12 cellular contexts compared by ENCODE assay signal in genomic region chr6:15359335-15359862, GRCh38.
DNase-seq lines count a peak whose midpoint lies in the region; ATAC-seq and TF ChIP-seq lines count a peak whose summit lies in the region.
"Had no signal": no experiment of that assay in that cellular context is flagged by ENCODE, and none has a peak within 500 bp of the region (broad histone marks: within the 10 kb centered on the region; RNA-seq: fewer than 3 reads in every experiment).

No MANE protein-coding gene starts in this region.

- no peaks in the 10 kb centered on the region for H3K27me3 ChIP-seq in Karpas-422 (ENCODE audit: low read length)
- H3K27me3 ChIP-seq: SJSA1, transverse colon had no signal

- POLR2A ChIA-PET in activated B cell treated with CpG ODN at 0.5 μM for 24 hours (lab: Charles Lee): interaction anchor here (1.7 kb wide), 1 partner anchor 9 kb away, joined by 7 read pairs; no protein-coding TSS in a partner anchor

- H2AFZ ChIP-seq in Karpas-422 (ENCODE audit: low read length): no peak overlapping the region

- H4K20me1 ChIP-seq in Karpas-422 (ENCODE audit: insufficient read depth, low read depth, low read length): peaks cover 67% of the 10 kb centered on the region

- H3K4me3 ChIP-seq in Karpas-422 (ENCODE audit: low read length): no peak overlapping the region
- H3K4me3 ChIP-seq: SJSA1, transverse colon had no signal

- H3K9me3 Mint-ChIP-seq in activated B cell treated with CpG ODN at 0.5 μM for 24 hours: no peaks in the 10 kb centered on the region
- no peaks in the 10 kb centered on the region for H3K9me3 Mint-ChIP-seq in stimulated activated naive B cell treated with anti-CD40 and anti-IgM and Interleukin-4, amounts not matched to agents 10 μg/mL and 1 μg/mL and 100 μg/mL, for 72 hours
- no peaks in the 10 kb centered on the region for H3K9me3 Mint-ChIP-seq in T-helper 2 cell treated with Interferon-gamma antibody and Interleukin-4, amounts not matched to agents 5 μg/mL and 100 μg/mL, for 36 hours
- H3K9me3 Mint-ChIP-seq: effector memory CD8-positive, alpha-beta T cell had no signal

- no peaks in the 10 kb centered on the region for H3K27me3 Mint-ChIP-seq in activated B cell treated with CpG ODN at 0.5 μM for 24 hours
- no peaks in the 10 kb centered on the region for H3K27me3 Mint-ChIP-seq in stimulated activated naive B cell treated with anti-CD40 and anti-IgM and Interleukin-4, amounts not matched to agents 10 μg/mL and 1 μg/mL and 100 μg/mL, for 72 hours
- no peaks in the 10 kb centered on the region for H3K27me3 Mint-ChIP-seq in T-helper 2 cell treated with Interferon-gamma antibody and Interleukin-4, amounts not matched to agents 5 μg/mL and 100 μg/mL, for 36 hours (ENCODE audit: low read depth)
- H3K27me3 Mint-ChIP-seq: effector memory CD8-positive, alpha-beta T cell had no signal

- H3K9ac ChIP-seq in Karpas-422 (ENCODE audit: low read length): no peak overlapping the region

- ATAC-seq in HG02798 (IDR thresholded peaks at IDR 0.05; ENCODE audit: poor library complexity, unreplicated experiment) (peak; percentile 80), activated B cell treated with CpG ODN at 0.5 μM for 24 hours (ENCODE audit: low read depth) (peak; percentile 61)
- ATAC-seq in stimulated activated naive B cell treated with anti-CD40 and anti-IgM and Interleukin-4, amounts not matched to agents 10 μg/mL and 1 μg/mL and 100 μg/mL, for 72 hours (replicated peaks): peak; percentile 67 to 73
- ATAC-seq: effector memory CD8-positive, alpha-beta T cell had no signal

- no peak for TF ChIP-seq CTCF in activated B cell treated with CpG ODN at 0.5 μM for 24 hours (IDR thresholded peaks at IDR 0.05)

- CTCF ChIA-PET in activated B cell treated with CpG ODN at 0.5 μM for 24 hours (lab: Charles Lee): interaction anchor here (0.5 kb wide), 1 partner anchor 59 kb away, joined by 3 read pairs; no protein-coding TSS in a partner anchor

- H3K9me2 ChIP-seq in Karpas-422 (replicated peaks; ENCODE audit: insufficient read depth, low read length): no peaks in the 10 kb centered on the region

- H3K36me3 Mint-ChIP-seq in activated B cell treated with CpG ODN at 0.5 μM for 24 hours (ENCODE audit: low read depth): peaks cover 2% of the 10 kb centered on the region
- peaks cover 14 to 19% of the 10 kb centered on the region in 2 donors for H3K36me3 Mint-ChIP-seq in stimulated activated naive B cell treated with anti-CD40 and anti-IgM and Interleukin-4, amounts not matched to agents 10 μg/mL and 1 μg/mL and 100 μg/mL, for 72 hours
- peaks cover 8% of the 10 kb centered on the region for H3K36me3 Mint-ChIP-seq in T-helper 2 cell treated with Interferon-gamma antibody and Interleukin-4, amounts not matched to agents 5 μg/mL and 100 μg/mL, for 36 hours (ENCODE audit: low read depth)

- H3K9me3 ChIP-seq in Karpas-422 (ENCODE audit: low read length): no peaks in the 10 kb centered on the region
- H3K9me3 ChIP-seq: SJSA1, transverse colon had no signal

- intact Hi-C loops in activated B cell treated with CpG ODN at 0.5 μM for 24 hours (cut with micrococcal nuclease): no loop called here

- peaks cover 7% of the 10 kb centered on the region; the same call in 1 of the 2 replicates for H3K4me1 ChIP-seq in Karpas-422 (ENCODE audit: low read length)

- peaks cover 51% of the 10 kb centered on the region for H3K4me1 Mint-ChIP-seq in activated B cell treated with CpG ODN at 0.5 μM for 24 hours
- H3K4me1 Mint-ChIP-seq in stimulated activated naive B cell treated with anti-CD40 and anti-IgM and Interleukin-4, amounts not matched to agents 10 μg/mL and 1 μg/mL and 100 μg/mL, for 72 hours: peaks cover 34 to 51% of the 10 kb centered on the region in 2 donors
- H3K4me1 Mint-ChIP-seq in T-helper 2 cell treated with Interferon-gamma antibody and Interleukin-4, amounts not matched to agents 5 μg/mL and 100 μg/mL, for 36 hours (ENCODE audit: low read depth): peaks cover 25% of the 10 kb centered on the region

- no peak overlapping the region for H3K27ac Mint-ChIP-seq in activated B cell treated with CpG ODN at 0.5 μM for 24 hours
- no peak overlapping the region for H3K27ac Mint-ChIP-seq in stimulated activated naive B cell treated with anti-CD40 and anti-IgM and Interleukin-4, amounts not matched to agents 10 μg/mL and 1 μg/mL and 100 μg/mL, for 72 hours
- no peak overlapping the region for H3K27ac Mint-ChIP-seq in T-helper 2 cell treated with Interferon-gamma antibody and Interleukin-4, amounts not matched to agents 5 μg/mL and 100 μg/mL, for 36 hours
- H3K27ac Mint-ChIP-seq: effector memory CD8-positive, alpha-beta T cell had no signal

- H3K27ac ChIP-seq in Karpas-422 (ENCODE audit: low read length): no peak overlapping the region
- H3K27ac ChIP-seq: SJSA1, transverse colon had no signal

- no peak overlapping the region for H3K4me2 ChIP-seq in Karpas-422 (ENCODE audit: low read depth, low read length, poor library complexity, severe bottlenecking)

- H3K79me2 ChIP-seq in Karpas-422 (ENCODE audit: low read length): no peaks in the 10 kb centered on the region

- H3K4me3 Mint-ChIP-seq in activated B cell treated with CpG ODN at 0.5 μM for 24 hours: peak overlapping the region; percentile 39
- H3K4me3 Mint-ChIP-seq in stimulated activated naive B cell treated with anti-CD40 and anti-IgM and Interleukin-4, amounts not matched to agents 10 μg/mL and 1 μg/mL and 100 μg/mL, for 72 hours: peak overlapping the region; percentile 11 to 51
- no peak overlapping the region for H3K4me3 Mint-ChIP-seq in T-helper 2 cell treated with Interferon-gamma antibody and Interleukin-4, amounts not matched to agents 5 μg/mL and 100 μg/mL, for 36 hours
- H3K4me3 Mint-ChIP-seq: effector memory CD8-positive, alpha-beta T cell had no signal

- H3K36me3 ChIP-seq in Karpas-422 (ENCODE audit: insufficient read depth, low read length): no peaks in the 10 kb centered on the region
- H3K36me3 ChIP-seq: SJSA1, transverse colon had no signal

- DNase-seq in NCI-H2171 treated with DMSO at 0.1 percent for 48 hours (lab: John Stamatoyannopoulos, UW) (peak; percentile 50), NCI-H2171 (lab: John Stamatoyannopoulos, UW) (no peak), activated B cell treated with CpG ODN at 0.5 μM for 24 hours (no peak), amniotic stem cell (lab: John Stamatoyannopoulos, UW) (no peak), Karpas-422 (no peak)
- no peak for DNase-seq in stimulated activated naive B cell treated with anti-CD40 and anti-IgM and Interleukin-4, amounts not matched to agents 10 μg/mL and 1 μg/mL and 100 μg/mL, for 72 hours
- DNase-seq in T-helper 2 cell treated with Interferon-gamma antibody and Interleukin-4, amounts not matched to agents 5 μg/mL and 100 μg/mL, for 36 hours (ENCODE audit: low spot score): no peak
- DNase-seq: activated T-cell treated with anti-CD3 and anti-CD28 coated beads, Interleukin-2, amount 50 U/mL, for 48 hours; effector memory CD8-positive, alpha-beta T cell; transverse colon had no signal
